In genomic region chr4:67659065-67659464, GRCh38 we compare ENCODE assay signal across 18 cellular contexts.
"Had no signal": no experiment of that assay in that cellular context is flagged by ENCODE, and none has a peak within 500 bp of the region (broad histone marks: within the 10 kb centered on the region; RNA-seq: fewer than 3 reads in every experiment).

No MANE protein-coding gene starts in this region.

- H3K27me3 Mint-ChIP-seq: naive B cell, progenitor cell of endocrine pancreas had no signal

- H3K27ac Mint-ChIP-seq: nephron, progenitor cell of endocrine pancreas had no signal

- DNase-seq: dorsolateral prefrontal cortex; effector CD8-positive, alpha-beta T cell; gastrocnemius medialis; heart right ventricle; hypothalamus; kidney glomerular epithelial cell; mesendoderm; naive B cell; occipital lobe; pancreas; right cardiac atrium; small intestine; stimulated activated CD4-positive, alpha-beta T cell treated with anti-CD3 and anti-CD28 coated beads, Interleukin-12 subunit alpha, Interleukin-12 subunit beta, amount 100 ng/mL, for 4 hours; tibial artery; upper lobe of left lung; uterus had no signal

- H3K4me3 Mint-ChIP-seq: naive B cell, nephron had no signal

- H3K4me1 Mint-ChIP-seq: nephron had no signal

- ATAC-seq: gastrocnemius medialis, heart right ventricle, pancreas, right cardiac atrium had no signal
